8 cellular contexts compared by ENCODE assay signal in genomic region chr11:71580057-71581003, GRCh38. TPM values are rescaled to one million over a fixed set of nuclear protein-coding genes. Genes with fewer than 3 reads are reported as not detected.
DNase-seq lines count a peak whose midpoint lies in the region; ATAC-seq and TF ChIP-seq lines count a peak whose summit lies in the region.

No MANE protein-coding gene starts in this region.

- DNase-seq in AG10803 (ENCODE audit: low read depth) (peak; percentile 80), GM13976 (ENCODE audit: low spot score) (peak; percentile 65), NCI-H2171 (lab: John Stamatoyannopoulos, UW) (peak; percentile 78), foreskin fibroblast (peak; percentile 63 to 85), omental fat pad (ENCODE audit: low spot score) (no peak)
- peak; percentile 48 for DNase-seq in activated CD4-positive, alpha-beta T cell treated with anti-CD3 and anti-CD28 coated beads for 48 hours

- H3K4me3 ChIP-seq in AG10803 (ENCODE audit: low read length): no peak overlapping the region
- H3K4me3 ChIP-seq in foreskin fibroblast (ENCODE audit: low read depth in 1 of 2, low read length in 2 of 2): no peak overlapping the region

- peak; percentile 87 for TF ChIP-seq CTCF in AG10803 (conservative IDR thresholded peaks at IDR 0.05; ENCODE audit: low read length)
- TF ChIP-seq CTCF in GM13976 (IDR thresholded peaks at IDR 0.05; ENCODE audit: borderline replicate concordance, control extremely low read depth, extremely low read depth, insufficient read depth, missing control alignments): peak; percentile 68
- TF ChIP-seq CTCF in foreskin fibroblast (IDR thresholded peaks at IDR 0.05; ENCODE audit: low read depth, low read length): peak; percentile 92
- no peak for TF ChIP-seq CTCF in omental fat pad (IDR thresholded peaks at IDR 0.05)

- ATAC-seq in omental fat pad (ENCODE audit: low FRiP score) (peak; percentile 45), GM21367 (IDR thresholded peaks at IDR 0.05; ENCODE audit: unreplicated experiment) (no peak), HG03135 (IDR thresholded peaks at IDR 0.05; ENCODE audit: unreplicated experiment) (no peak)

- in situ Hi-C loops in GM13976 (cut with MboI; ENCODE audit: low sequenced_read_pairs, unreplicated experiment): no loop called here

RNA-seq across cellular contexts. Expression of gene KRTAP5-11, which starts 2.3 kb away (rescaled TPM):
- not detected for total RNA-seq in omental fat pad

RNA-seq across cellular contexts. Expression of gene KRTAP5-10, which starts 15.0 kb away (rescaled TPM):
- total RNA-seq in omental fat pad: not detected

RNA-seq across cellular contexts. Expression of gene KRTAP5-9, which starts 32.1 kb away (rescaled TPM):
- total RNA-seq in omental fat pad: under 1 TPM in 1 of 4 donors, not detected in 3; 0.37 TPM

RNA-seq across cellular contexts. Expression of gene KRTAP5-8, which starts 42.5 kb away (rescaled TPM):
- not detected for total RNA-seq in omental fat pad

RNA-seq across cellular contexts. Expression of gene KRTAP5-7, which starts 53.3 kb away (rescaled TPM):
- under 1 TPM in 1 of 4 donors, not detected in 3; 0.28 TPM for total RNA-seq in omental fat pad

Comparison
In these comparisons a context has a peak if more than half of its experiments do, and no peak if none do; other contexts are left out.
1. CTCF ChIP-seq: peak in AG10803 (single experiment), GM13976 (single experiment) and foreskin fibroblast (single experiment); none in omental fat pad (0 of 3).